ENCODE assay signal across 7 cellular contexts in the genomic region with DNA sequence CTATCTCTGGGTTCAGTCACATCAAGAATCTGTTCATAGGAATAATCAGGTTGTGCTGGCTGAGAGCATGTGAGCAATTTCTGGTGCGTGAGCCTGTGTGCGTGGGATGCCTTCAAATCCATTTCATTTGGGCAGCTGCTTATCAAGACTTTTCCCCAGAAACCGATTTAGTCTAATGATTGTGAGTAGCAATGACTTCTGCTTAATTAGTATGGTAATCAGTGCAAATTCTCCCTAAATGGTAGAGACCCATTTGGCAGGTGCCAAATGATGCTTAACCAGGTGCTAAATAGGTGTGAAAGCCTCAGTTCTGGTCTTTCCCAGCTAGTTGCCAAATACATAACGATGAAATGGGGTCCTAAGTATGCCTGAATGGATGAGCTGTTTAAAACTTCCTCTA.
"Had no signal": no experiment of that assay in that cellular context is flagged by ENCODE, and none has a peak within 500 bp of the region (broad histone marks: within the 10 kb centered on the region; RNA-seq: fewer than 3 reads in every experiment).

No MANE protein-coding gene starts in this region.

- H3K4me2 ChIP-seq: GM23338 had no signal

- H3K4me3 ChIP-seq: GM23338 had no signal

- H3K4me1 Mint-ChIP-seq: GM23338, IgD-negative memory B cell had no signal

- H3K4me3 Mint-ChIP-seq: GM23338, H9, IgD-negative memory B cell had no signal

- ATAC-seq: GM23338, HepG2 had no signal

- DNase-seq: H9, HCEC 1CT, KBM-7 had no signal

- H3K27ac ChIP-seq: HL-60 had no signal

- H3K27ac Mint-ChIP-seq: GM23338, H9, IgD-negative memory B cell had no signal

- H3K9me3 Mint-ChIP-seq: GM23338, H9, IgD-negative memory B cell had no signal
